ENCODE assay signal across 21 cellular contexts in the genomic region with DNA sequence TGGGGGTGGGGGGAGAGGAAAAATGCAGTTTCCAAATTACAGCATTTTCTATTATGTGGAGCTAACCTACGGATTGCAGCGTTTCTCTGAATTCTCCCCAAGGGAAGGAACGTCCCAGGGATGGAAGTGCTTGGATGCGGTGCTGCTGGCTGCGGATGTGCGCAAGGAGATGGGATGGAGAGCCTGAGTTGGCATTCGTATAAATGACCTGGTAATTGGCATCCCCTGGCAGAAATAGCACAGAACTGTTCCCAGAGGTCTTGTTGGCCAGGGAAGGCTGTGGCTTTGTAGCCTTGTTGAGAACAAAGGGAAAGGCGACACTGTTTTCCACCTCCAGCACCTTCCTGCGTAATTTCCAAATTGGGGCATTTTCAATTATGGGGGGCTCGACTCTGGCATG. TPM values are rescaled to one million over a fixed set of nuclear protein-coding genes. Genes with fewer than 3 reads are reported as not detected.
DNase-seq lines count a peak whose midpoint lies in the region; ATAC-seq and TF ChIP-seq lines count a peak whose summit lies in the region.
"Had no signal": no experiment of that assay in that cellular context is flagged by ENCODE, and none has a peak within 500 bp of the region (broad histone marks: within the 10 kb centered on the region; RNA-seq: fewer than 3 reads in every experiment).

No MANE protein-coding gene starts in this region.

- H3K4me2 ChIP-seq in PC-3 (ENCODE audit: low read length) = no peak overlapping the region
- H3K4me2 ChIP-seq in MM.1S (ENCODE audit: low read depth, low read length) = no peak overlapping the region

- H3K79me2 ChIP-seq in PC-3 (ENCODE audit: low read length) (no peaks in the 10 kb centered on the region), MM.1S (ENCODE audit: low read length) (peaks cover 68% of the 10 kb centered on the region)

- H3K4me1 Mint-ChIP-seq in activated naive CD4-positive, alpha-beta T cell treated with anti-CD3 and anti-CD28 coated beads, Interleukin-2, amount 50 U/mL, for 24 hours = peaks cover 34% of the 10 kb centered on the region
- peaks cover 15 to 20% of the 10 kb centered on the region in 2 donors for H3K4me1 Mint-ChIP-seq in effector memory CD8-positive, alpha-beta T cell (ENCODE audit: low read depth in 2 of 2)
- H3K4me1 Mint-ChIP-seq in stimulated activated effector memory CD8-positive, alpha-beta T cell treated with anti-CD3 and anti-CD28 coated beads, Interleukin-12 subunit alpha, Interleukin-12 subunit beta, amount 100 ng/mL, for 72 hours = peaks cover 20% of the 10 kb centered on the region

- peak overlapping the region; percentile 23 for H3K27ac Mint-ChIP-seq in activated naive CD4-positive, alpha-beta T cell treated with anti-CD3 and anti-CD28 coated beads, Interleukin-2, amount 50 U/mL, for 24 hours
- H3K27ac Mint-ChIP-seq in effector memory CD8-positive, alpha-beta T cell = peak overlapping the region; percentile 75 to 96
- no peak overlapping the region for H3K27ac Mint-ChIP-seq in stimulated activated effector memory CD8-positive, alpha-beta T cell treated with anti-CD3 and anti-CD28 coated beads, Interleukin-12 subunit alpha, Interleukin-12 subunit beta, amount 100 ng/mL, for 72 hours
- H3K27ac Mint-ChIP-seq: mesothelial cell of epicardium had no signal

- H3K9ac ChIP-seq in PC-3 (ENCODE audit: low read length) (no peak overlapping the region), MM.1S (ENCODE audit: low read length) (no peak overlapping the region)

- intact Hi-C loops in PC-3 (cut with micrococcal nuclease) = no loop called here

- no peaks in the 10 kb centered on the region for H4K20me1 ChIP-seq in PC-3 (ENCODE audit: low read length)
- no peaks in the 10 kb centered on the region for H4K20me1 ChIP-seq in MM.1S (ENCODE audit: insufficient read depth, low read length)

- no peaks in the 10 kb centered on the region for H3K9me3 ChIP-seq in PC-3 (ENCODE audit: low read length)
- no peaks in the 10 kb centered on the region for H3K9me3 ChIP-seq in MM.1S (replicated peaks; ENCODE audit: insufficient read depth, low read length)
- H3K9me3 ChIP-seq: thyroid gland had no signal

- no peak overlapping the region for H3K27ac ChIP-seq in PC-3 (ENCODE audit: low read length)
- no peak overlapping the region for H3K27ac ChIP-seq in MM.1S (ENCODE audit: low read length)
- H3K27ac ChIP-seq: thyroid gland had no signal

- H3K36me3 ChIP-seq in PC-3 (ENCODE audit: low read depth, low read length) (no peaks in the 10 kb centered on the region), MM.1S (replicated peaks; ENCODE audit: insufficient read depth, low read length) (0 out of 2 replicates have a peak, but pooled peaks cover 4% of the 10 kb centered on the region)

- POLR2A ChIA-PET in PC-3 (lab: Charles Lee; ENCODE audit: unreplicated experiment) = no interaction called here

- ATAC-seq in PC-3 = no peak
- ATAC-seq in effector memory CD8-positive, alpha-beta T cell (replicated peaks) = no peak
- no peak for ATAC-seq in stimulated activated effector memory CD8-positive, alpha-beta T cell treated with anti-CD3 and anti-CD28 coated beads, Interleukin-12 subunit alpha, Interleukin-12 subunit beta, amount 100 ng/mL, for 72 hours
- ATAC-seq: HepG2, left colon had no signal

- H3K4me1 ChIP-seq in PC-3 (ENCODE audit: insufficient read depth, low read length) (peaks cover 26% of the 10 kb centered on the region), MM.1S (ENCODE audit: low read length) (peaks cover 52% of the 10 kb centered on the region)

- TSS peak; percentile 16 for BruUV-seq in PC-3 (replicated peaks; lab: Mats Ljungman, UMichigan)

- H3K27me3 ChIP-seq in PC-3 (ENCODE audit: low read length) (no peaks in the 10 kb centered on the region), MM.1S (replicated peaks; ENCODE audit: insufficient read depth, low read length) (no peaks in the 10 kb centered on the region)
- H3K27me3 ChIP-seq: thyroid gland had no signal

- TF ChIP-seq CTCF in PC-3 (conservative IDR thresholded peaks at IDR 0.05; ENCODE audit: low read depth, low read length) (no peak), MM.1S (IDR thresholded peaks at IDR 0.05; ENCODE audit: low read length) (no peak), GM20000 (IDR thresholded peaks at IDR 0.05; ENCODE audit: extremely low read depth, missing control alignments) (no peak)

- DNase-seq in activated naive CD4-positive, alpha-beta T cell (lab: John Stamatoyannopoulos, UW) = no peak
- DNase-seq in PC-3 (no peak), MM.1S (no peak), GM20000 (ENCODE audit: low spot score) (no peak), NCI-H446 treated with DMSO at 0.1 percent for 48 hours (lab: John Stamatoyannopoulos, UW) (no peak)
- no peak for DNase-seq in effector memory CD8-positive, alpha-beta T cell
- DNase-seq in stimulated activated effector memory CD8-positive, alpha-beta T cell treated with anti-CD3 and anti-CD28 coated beads, Interleukin-12 subunit alpha, Interleukin-12 subunit beta, amount 100 ng/mL, for 72 hours (ENCODE audit: low spot score in 2 of 2) = no peak
- DNase-seq: ACHN; activated CD4-positive, CD25-positive, alpha-beta regulatory T cell; activated effector memory CD4-positive, alpha-beta T cell treated with Interleukin-2 at 50 U/mL for 16 hours; amygdala; effector CD4-positive, alpha-beta T cell; H9; left colon; NCI-H187 treated with DMSO at 0.1 percent for 48 hours; nucleus accumbens; SW 1271; thyroid gland had no signal

- CTCF ChIA-PET in PC-3 (lab: Charles Lee) = no interaction called here

- H3F3A ChIP-seq in PC-3 (ENCODE audit: low read length, unreplicated experiment) (peaks cover 10% of the 10 kb centered on the region), MM.1S (ENCODE audit: insufficient read depth, low read length) (peaks cover 44% of the 10 kb centered on the region)

- no peak overlapping the region for H3K4me3 ChIP-seq in PC-3 (ENCODE audit: low read length)
- H3K4me3 ChIP-seq in MM.1S (ENCODE audit: low read length) = no peak overlapping the region
- H3K4me3 ChIP-seq: thyroid gland had no signal

- no peak overlapping the region for H2AFZ ChIP-seq in PC-3 (ENCODE audit: low read length)
- H2AFZ ChIP-seq in MM.1S (ENCODE audit: low read length) = no peak overlapping the region

- no peaks in the 10 kb centered on the region for H3K36me3 Mint-ChIP-seq in activated naive CD4-positive, alpha-beta T cell treated with anti-CD3 and anti-CD28 coated beads, Interleukin-2, amount 50 U/mL, for 24 hours
- peaks cover 54% of the 10 kb centered on the region for H3K36me3 Mint-ChIP-seq in effector memory CD8-positive, alpha-beta T cell (ENCODE audit: insufficient read depth)
- peaks cover 72% of the 10 kb centered on the region for H3K36me3 Mint-ChIP-seq in stimulated activated effector memory CD8-positive, alpha-beta T cell treated with anti-CD3 and anti-CD28 coated beads, Interleukin-12 subunit alpha, Interleukin-12 subunit beta, amount 100 ng/mL, for 72 hours

- H3K9me3 Mint-ChIP-seq in activated naive CD4-positive, alpha-beta T cell treated with anti-CD3 and anti-CD28 coated beads, Interleukin-2, amount 50 U/mL, for 24 hours = no peaks in the 10 kb centered on the region
- no peaks in the 10 kb centered on the region for H3K9me3 Mint-ChIP-seq in effector memory CD8-positive, alpha-beta T cell
- H3K9me3 Mint-ChIP-seq in stimulated activated effector memory CD8-positive, alpha-beta T cell treated with anti-CD3 and anti-CD28 coated beads, Interleukin-12 subunit alpha, Interleukin-12 subunit beta, amount 100 ng/mL, for 72 hours = no peaks in the 10 kb centered on the region
- H3K9me3 Mint-ChIP-seq: H9, mesothelial cell of epicardium had no signal

- no peaks in the 10 kb centered on the region for H3K27me3 Mint-ChIP-seq in activated naive CD4-positive, alpha-beta T cell treated with anti-CD3 and anti-CD28 coated beads, Interleukin-2, amount 50 U/mL, for 24 hours
- H3K27me3 Mint-ChIP-seq in effector memory CD8-positive, alpha-beta T cell = no peaks in the 10 kb centered on the region

- peak overlapping the region; percentile 42 for H3K4me3 Mint-ChIP-seq in activated naive CD4-positive, alpha-beta T cell treated with anti-CD3 and anti-CD28 coated beads, Interleukin-2, amount 50 U/mL, for 24 hours
- peak overlapping the region; percentile 40 to 84 for H3K4me3 Mint-ChIP-seq in effector memory CD8-positive, alpha-beta T cell
- peak overlapping the region; percentile 90 for H3K4me3 Mint-ChIP-seq in stimulated activated effector memory CD8-positive, alpha-beta T cell treated with anti-CD3 and anti-CD28 coated beads, Interleukin-12 subunit alpha, Interleukin-12 subunit beta, amount 100 ng/mL, for 72 hours

- H3K9me2 ChIP-seq in PC-3 (replicated peaks; ENCODE audit: low read length) = no peaks in the 10 kb centered on the region
- no peaks in the 10 kb centered on the region for H3K9me2 ChIP-seq in MM.1S (replicated peaks; ENCODE audit: insufficient read depth, low read length)

RNA-seq across cellular contexts. Expression of a gene that starts 2.7 kb away (rescaled TPM):
- 20.8 and 21.5 TPM in 2 replicates for total RNA-seq in PC-3 (2014; rRNA removed)

RNA-seq across cellular contexts. Expression of a gene that starts 28.5 kb away (rescaled TPM):
- total RNA-seq in PC-3 (2014; rRNA removed) = 21.3 and 31.0 TPM in 2 replicates

RNA-seq across cellular contexts. Expression of a gene that starts 28.7 kb away (rescaled TPM):
- 41.8 and 69.5 TPM in 2 replicates for total RNA-seq in PC-3 (2014; rRNA removed)

RNA-seq across cellular contexts. Expression of a gene that starts 40.0 kb away (rescaled TPM):
- total RNA-seq in PC-3 (2014; rRNA removed) = 28.9 and 49.4 TPM in 2 replicates

RNA-seq across cellular contexts. Expression of a gene that starts 42.6 kb away (rescaled TPM):
- total RNA-seq in PC-3 (2014; rRNA removed) = 71.6 and 101 TPM in 2 replicates
